16 cellular contexts compared by ENCODE assay signal in genomic region chr4:185695743-185696142, GRCh38.
DNase-seq lines count a peak whose midpoint lies in the region; ATAC-seq, FAIRE-seq and TF ChIP-seq lines count a peak whose summit lies in the region.
"Had no signal": no experiment of that assay in that cellular context is flagged by ENCODE, and none has a peak within 500 bp of the region (broad histone marks: within the 10 kb centered on the region; RNA-seq: fewer than 3 reads in every experiment).

No MANE protein-coding gene starts in this region.

- no peaks in the 10 kb centered on the region for H3K9me3 ChIP-seq in heart left ventricle
- H3K9me3 ChIP-seq in transverse colon, result no peaks in the 10 kb centered on the region

- H3K4me1 ChIP-seq in heart left ventricle (peaks cover 0 to 67% (median 13%) of the 10 kb centered on the region in 12 donors), transverse colon (peaks cover 0 to 2% (median 0%) of the 10 kb centered on the region in 4 donors)

- TF ChIP-seq EP300 in transverse colon (IDR thresholded peaks at IDR 0.05; ENCODE audit: low read depth), result no peak

- TF ChIP-seq CTCF in LNCaP clone FGC (IDR thresholded peaks at IDR 0.05; ENCODE audit: control insufficient read depth, extremely low read depth, insufficient read depth) (no peak), heart left ventricle (IDR thresholded peaks at IDR 0.05) (no peak), progenitor cell of endocrine pancreas (IDR thresholded peaks at IDR 0.05; ENCODE audit: unreplicated experiment) (no peak), transverse colon (IDR thresholded peaks at IDR 0.05) (no peak)

- TF ChIP-seq POLR2A in heart left ventricle (IDR thresholded peaks at IDR 0.05) (no peak), transverse colon (IDR thresholded peaks at IDR 0.05) (no peak)

- H3K27ac Mint-ChIP-seq in progenitor cell of endocrine pancreas, result peak overlapping the region; percentile 5
- H3K27ac Mint-ChIP-seq: B cell; CD4-positive, alpha-beta T cell had no signal

- intact Hi-C loops in heart left ventricle (cut with DNase I), result no loop called here
- intact Hi-C loops in transverse colon (cut with DNase I; ENCODE audit: low total_unique reads), result no loop called here

- DNase-seq in LNCaP clone FGC (ENCODE audit: low read depth), result peak; percentile 3
- DNase-seq in heart left ventricle, result no peak
- no peak for DNase-seq in progenitor cell of endocrine pancreas (ENCODE audit: low spot score, unreplicated experiment)
- no peak for DNase-seq in NCI-H128 (lab: John Stamatoyannopoulos, UW; ENCODE audit: unreplicated experiment)
- no peak for DNase-seq in central memory CD4-positive, alpha-beta T cell
- DNase-seq in transverse colon, result no peak
- DNase-seq: C1 segment of cervical spinal cord; Calu3; CD4-positive, alpha-beta T cell; DMS 273 treated with DMSO at 0.1 percent for 48 hours; GM23248 had no signal

- WGBS in heart left ventricle, 4 donors, result 57 to 71% (median 59%) methylated on average over 4 of the region's 4 CpGs
- WGBS in transverse colon (ENCODE audit: low coverage in 1 of 2), 2 donors, result 93 to 97% methylated on average over 4 of the region's 4 CpGs

- peak; percentile 77 for FAIRE-seq in islet of Langerhans (lab: Jason Lieb, UNC)
- FAIRE-seq: H54 had no signal

- in situ Hi-C loops in transverse colon (cut with MboI; ENCODE audit: low pct_ligation_motif_present in 1 of 4, low pct_unique_long_range_greater_than_20kb in 1 of 4, low sequenced_read_pairs in 3 of 4), result no loop called here

- H3K27me3 ChIP-seq in heart left ventricle, result no peaks in the 10 kb centered on the region
- no peaks in the 10 kb centered on the region for H3K27me3 ChIP-seq in transverse colon

- H3K9me3 Mint-ChIP-seq in progenitor cell of endocrine pancreas (ENCODE audit: low read depth), result no peaks in the 10 kb centered on the region
- H3K9me3 Mint-ChIP-seq: CD4-positive, alpha-beta T cell had no signal

- H3K27me3 Mint-ChIP-seq in progenitor cell of endocrine pancreas, result no peaks in the 10 kb centered on the region

- ATAC-seq in heart left ventricle, result peak; percentile 25 to 52 (median 45)
- ATAC-seq: HCT116 had no signal

- H3K4me3 ChIP-seq in LNCaP clone FGC (ENCODE audit: low read depth, low read length), result no peak overlapping the region
- no peak overlapping the region for H3K4me3 ChIP-seq in heart left ventricle
- H3K4me3 ChIP-seq in transverse colon, result no peak overlapping the region
- H3K4me3 ChIP-seq: GM23248 had no signal

- no peaks in the 10 kb centered on the region for H3K36me3 ChIP-seq in heart left ventricle
- no peaks in the 10 kb centered on the region for H3K36me3 ChIP-seq in transverse colon

- H3K36me3 Mint-ChIP-seq in progenitor cell of endocrine pancreas (ENCODE audit: insufficient read depth), result peaks cover 4% of the 10 kb centered on the region

- H3K4me1 Mint-ChIP-seq in progenitor cell of endocrine pancreas (ENCODE audit: low read depth), result peaks cover 4% of the 10 kb centered on the region
- H3K4me1 Mint-ChIP-seq: B cell had no signal

- H3K4me3 Mint-ChIP-seq in progenitor cell of endocrine pancreas (ENCODE audit: low read depth), result no peak overlapping the region
- H3K4me3 Mint-ChIP-seq: B cell; CD4-positive, alpha-beta T cell had no signal

- H3K27ac ChIP-seq in heart left ventricle, result peak overlapping the region in 5 of 12 donors; percentile 10 to 66 (median 29)
- H3K27ac ChIP-seq in transverse colon, result no peak overlapping the region
- H3K27ac ChIP-seq: GM23248, HL-60 had no signal
